1 cellular context compared by ENCODE assay signal in the genomic region with DNA sequence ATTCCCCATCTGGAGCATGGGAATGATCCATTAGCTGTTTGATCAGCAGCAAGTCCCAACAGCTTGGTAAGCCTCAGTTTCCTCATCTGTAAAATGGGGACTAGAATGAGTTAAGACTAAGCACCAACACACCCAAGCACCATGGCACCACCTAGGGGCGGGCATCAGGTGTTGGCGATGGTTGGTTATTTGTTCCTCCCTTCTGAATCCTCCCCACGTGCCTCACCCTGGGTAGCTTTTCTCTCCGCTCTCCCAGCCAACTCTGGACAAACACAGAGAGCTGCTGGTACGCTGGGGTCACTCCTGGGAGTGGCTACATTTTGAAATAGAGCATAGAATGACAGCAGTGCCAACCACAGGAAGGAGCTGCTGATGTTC.
TF ChIP-seq lines count a peak whose summit lies in the region.

No MANE protein-coding gene starts in this region.

TF ChIP-seq in K562, 482 proteins besides CTCF, POLR2A, EP300 and RAD21 (continues in another document):
- TF ChIP-seq, protein P1, sequence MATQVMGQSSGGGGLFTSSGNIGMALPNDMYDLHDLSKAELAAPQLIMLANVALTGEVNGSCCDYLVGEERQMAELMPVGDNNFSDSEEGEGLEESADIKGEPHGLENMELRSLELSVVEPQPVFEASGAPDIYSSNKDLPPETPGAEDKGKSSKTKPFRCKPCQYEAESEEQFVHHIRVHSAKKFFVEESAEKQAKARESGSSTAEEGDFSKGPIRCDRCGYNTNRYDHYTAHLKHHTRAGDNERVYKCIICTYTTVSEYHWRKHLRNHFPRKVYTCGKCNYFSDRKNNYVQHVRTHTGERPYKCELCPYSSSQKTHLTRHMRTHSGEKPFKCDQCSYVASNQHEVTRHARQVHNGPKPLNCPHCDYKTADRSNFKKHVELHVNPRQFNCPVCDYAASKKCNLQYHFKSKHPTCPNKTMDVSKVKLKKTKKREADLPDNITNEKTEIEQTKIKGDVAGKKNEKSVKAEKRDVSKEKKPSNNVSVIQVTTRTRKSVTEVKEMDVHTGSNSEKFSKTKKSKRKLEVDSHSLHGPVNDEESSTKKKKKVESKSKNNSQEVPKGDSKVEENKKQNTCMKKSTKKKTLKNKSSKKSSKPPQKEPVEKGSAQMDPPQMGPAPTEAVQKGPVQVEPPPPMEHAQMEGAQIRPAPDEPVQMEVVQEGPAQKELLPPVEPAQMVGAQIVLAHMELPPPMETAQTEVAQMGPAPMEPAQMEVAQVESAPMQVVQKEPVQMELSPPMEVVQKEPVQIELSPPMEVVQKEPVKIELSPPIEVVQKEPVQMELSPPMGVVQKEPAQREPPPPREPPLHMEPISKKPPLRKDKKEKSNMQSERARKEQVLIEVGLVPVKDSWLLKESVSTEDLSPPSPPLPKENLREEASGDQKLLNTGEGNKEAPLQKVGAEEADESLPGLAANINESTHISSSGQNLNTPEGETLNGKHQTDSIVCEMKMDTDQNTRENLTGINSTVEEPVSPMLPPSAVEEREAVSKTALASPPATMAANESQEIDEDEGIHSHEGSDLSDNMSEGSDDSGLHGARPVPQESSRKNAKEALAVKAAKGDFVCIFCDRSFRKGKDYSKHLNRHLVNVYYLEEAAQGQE (CRISPR knock-in tag; IDR thresholded peaks at IDR 0.05; ENCODE audit: low read depth): no peak
- TF ChIP-seq, protein P2, sequence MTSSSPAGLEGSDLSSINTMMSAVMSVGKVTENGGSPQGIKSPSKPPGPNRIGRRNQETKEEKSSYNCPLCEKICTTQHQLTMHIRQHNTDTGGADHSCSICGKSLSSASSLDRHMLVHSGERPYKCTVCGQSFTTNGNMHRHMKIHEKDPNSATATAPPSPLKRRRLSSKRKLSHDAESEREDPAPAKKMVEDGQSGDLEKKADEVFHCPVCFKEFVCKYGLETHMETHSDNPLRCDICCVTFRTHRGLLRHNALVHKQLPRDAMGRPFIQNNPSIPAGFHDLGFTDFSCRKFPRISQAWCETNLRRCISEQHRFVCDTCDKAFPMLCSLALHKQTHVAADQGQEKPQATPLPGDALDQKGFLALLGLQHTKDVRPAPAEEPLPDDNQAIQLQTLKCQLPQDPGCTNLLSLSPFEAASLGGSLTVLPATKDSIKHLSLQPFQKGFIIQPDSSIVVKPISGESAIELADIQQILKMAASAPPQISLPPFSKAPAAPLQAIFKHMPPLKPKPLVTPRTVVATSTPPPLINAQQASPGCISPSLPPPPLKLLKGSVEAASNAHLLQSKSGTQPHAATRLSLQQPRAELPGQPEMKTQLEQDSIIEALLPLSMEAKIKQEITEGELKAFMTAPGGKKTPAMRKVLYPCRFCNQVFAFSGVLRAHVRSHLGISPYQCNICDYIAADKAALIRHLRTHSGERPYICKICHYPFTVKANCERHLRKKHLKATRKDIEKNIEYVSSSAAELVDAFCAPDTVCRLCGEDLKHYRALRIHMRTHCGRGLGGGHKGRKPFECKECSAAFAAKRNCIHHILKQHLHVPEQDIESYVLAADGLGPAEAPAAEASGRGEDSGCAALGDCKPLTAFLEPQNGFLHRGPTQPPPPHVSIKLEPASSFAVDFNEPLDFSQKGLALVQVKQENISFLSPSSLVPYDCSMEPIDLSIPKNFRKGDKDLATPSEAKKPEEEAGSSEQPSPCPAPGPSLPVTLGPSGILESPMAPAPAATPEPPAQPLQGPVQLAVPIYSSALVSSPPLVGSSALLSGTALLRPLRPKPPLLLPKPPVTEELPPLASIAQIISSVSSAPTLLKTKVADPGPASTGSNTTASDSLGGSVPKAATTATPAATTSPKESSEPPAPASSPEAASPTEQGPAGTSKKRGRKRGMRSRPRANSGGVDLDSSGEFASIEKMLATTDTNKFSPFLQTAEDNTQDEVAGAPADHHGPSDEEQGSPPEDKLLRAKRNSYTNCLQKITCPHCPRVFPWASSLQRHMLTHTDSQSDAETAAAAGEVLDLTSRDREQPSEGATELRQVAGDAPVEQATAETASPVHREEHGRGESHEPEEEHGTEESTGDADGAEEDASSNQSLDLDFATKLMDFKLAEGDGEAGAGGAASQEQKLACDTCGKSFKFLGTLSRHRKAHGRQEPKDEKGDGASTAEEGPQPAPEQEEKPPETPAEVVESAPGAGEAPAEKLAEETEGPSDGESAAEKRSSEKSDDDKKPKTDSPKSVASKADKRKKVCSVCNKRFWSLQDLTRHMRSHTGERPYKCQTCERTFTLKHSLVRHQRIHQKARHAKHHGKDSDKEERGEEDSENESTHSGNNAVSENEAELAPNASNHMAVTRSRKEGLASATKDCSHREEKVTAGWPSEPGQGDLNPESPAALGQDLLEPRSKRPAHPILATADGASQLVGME (CRISPR knock-in tag; IDR thresholded peaks at IDR 0.05): no peak
- no peak for TF ChIP-seq PURB (CRISPR knock-in tag; IDR thresholded peaks at IDR 0.05; ENCODE audit: low read depth)
- TF ChIP-seq EHMT2 (IDR thresholded peaks at IDR 0.05): no peak
- TF ChIP-seq E2F3 (CRISPR knock-in tag; IDR thresholded peaks at IDR 0.05): no peak
- no peak for TF ChIP-seq TOE1 (IDR thresholded peaks at IDR 0.05; ENCODE audit: borderline replicate concordance)
- TF ChIP-seq TOE1 (CRISPR knock-in tag; IDR thresholded peaks at IDR 0.05; ENCODE audit: borderline replicate concordance, low read depth): no peak
- TF ChIP-seq, protein P3, sequence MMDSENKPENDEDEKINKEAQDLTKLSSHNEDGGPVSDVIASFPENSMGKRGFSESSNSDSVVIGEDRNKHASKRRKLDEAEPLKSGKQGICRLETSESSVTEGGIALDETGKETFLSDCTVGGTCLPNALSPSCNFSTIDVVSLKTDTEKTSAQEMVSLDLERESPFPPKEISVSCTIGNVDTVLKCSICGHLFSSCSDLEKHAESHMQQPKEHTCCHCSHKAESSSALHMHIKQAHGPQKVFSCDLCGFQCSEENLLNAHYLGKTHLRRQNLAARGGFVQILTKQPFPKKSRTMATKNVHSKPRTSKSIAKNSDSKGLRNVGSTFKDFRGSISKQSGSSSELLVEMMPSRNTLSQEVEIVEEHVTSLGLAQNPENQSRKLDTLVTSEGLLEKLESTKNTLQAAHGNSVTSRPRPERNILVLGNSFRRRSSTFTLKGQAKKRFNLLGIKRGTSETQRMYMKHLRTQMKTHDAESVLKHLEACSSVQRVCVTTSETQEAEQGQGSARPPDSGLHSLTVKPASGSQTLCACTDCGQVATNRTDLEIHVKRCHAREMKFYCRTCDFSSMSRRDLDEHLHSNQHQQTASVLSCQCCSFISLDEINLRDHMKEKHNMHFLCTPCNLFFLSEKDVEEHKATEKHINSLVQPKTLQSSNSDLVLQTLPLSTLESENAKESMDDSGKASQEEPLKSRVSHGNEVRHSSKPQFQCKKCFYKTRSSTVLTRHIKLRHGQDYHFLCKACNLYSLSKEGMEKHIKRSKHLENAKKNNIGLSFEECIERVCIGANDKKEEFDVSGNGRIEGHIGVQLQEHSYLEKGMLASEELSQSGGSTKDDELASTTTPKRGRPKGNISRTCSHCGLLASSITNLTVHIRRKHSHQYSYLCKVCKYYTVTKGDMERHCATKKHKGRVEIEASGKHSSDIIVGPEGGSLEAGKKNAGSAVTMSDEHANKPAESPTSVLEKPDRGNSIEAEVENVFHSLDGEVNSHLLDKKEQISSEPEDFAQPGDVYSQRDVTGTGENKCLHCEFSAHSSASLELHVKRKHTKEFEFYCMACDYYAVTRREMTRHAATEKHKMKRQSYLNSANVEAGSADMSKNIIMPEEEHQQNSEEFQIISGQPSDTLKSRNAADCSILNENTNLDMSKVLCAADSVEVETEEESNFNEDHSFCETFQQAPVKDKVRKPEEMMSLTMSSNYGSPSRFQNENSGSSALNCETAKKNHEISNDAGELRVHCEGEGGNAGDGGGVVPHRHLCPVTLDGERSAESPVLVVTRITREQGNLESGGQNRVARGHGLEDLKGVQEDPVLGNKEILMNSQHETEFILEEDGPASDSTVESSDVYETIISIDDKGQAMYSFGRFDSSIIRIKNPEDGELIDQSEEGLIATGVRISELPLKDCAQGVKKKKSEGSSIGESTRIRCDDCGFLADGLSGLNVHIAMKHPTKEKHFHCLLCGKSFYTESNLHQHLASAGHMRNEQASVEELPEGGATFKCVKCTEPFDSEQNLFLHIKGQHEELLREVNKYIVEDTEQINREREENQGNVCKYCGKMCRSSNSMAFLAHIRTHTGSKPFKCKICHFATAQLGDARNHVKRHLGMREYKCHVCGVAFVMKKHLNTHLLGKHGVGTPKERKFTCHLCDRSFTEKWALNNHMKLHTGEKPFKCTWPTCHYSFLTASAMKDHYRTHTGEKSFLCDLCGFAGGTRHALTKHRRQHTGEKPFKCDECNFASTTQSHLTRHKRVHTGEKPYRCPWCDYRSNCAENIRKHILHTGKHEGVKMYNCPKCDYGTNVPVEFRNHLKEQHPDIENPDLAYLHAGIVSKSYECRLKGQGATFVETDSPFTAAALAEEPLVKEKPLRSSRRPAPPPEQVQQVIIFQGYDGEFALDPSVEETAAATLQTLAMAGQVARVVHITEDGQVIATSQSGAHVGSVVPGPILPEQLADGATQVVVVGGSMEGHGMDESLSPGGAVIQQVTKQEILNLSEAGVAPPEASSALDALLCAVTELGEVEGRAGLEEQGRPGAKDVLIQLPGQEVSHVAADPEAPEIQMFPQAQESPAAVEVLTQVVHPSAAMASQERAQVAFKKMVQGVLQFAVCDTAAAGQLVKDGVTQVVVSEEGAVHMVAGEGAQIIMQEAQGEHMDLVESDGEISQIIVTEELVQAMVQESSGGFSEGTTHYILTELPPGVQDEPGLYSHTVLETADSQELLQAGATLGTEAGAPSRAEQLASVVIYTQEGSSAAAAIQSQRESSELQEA (IDR thresholded peaks at IDR 0.05; ENCODE audit: low read depth): no peak
- TF ChIP-seq SLC30A9 (CRISPR knock-in tag; IDR thresholded peaks at IDR 0.05): no peak
- TF ChIP-seq, protein P4, sequence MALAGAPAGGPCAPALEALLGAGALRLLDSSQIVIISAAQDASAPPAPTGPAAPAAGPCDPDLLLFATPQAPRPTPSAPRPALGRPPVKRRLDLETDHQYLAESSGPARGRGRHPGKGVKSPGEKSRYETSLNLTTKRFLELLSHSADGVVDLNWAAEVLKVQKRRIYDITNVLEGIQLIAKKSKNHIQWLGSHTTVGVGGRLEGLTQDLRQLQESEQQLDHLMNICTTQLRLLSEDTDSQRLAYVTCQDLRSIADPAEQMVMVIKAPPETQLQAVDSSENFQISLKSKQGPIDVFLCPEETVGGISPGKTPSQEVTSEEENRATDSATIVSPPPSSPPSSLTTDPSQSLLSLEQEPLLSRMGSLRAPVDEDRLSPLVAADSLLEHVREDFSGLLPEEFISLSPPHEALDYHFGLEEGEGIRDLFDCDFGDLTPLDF (CRISPR knock-in tag; IDR thresholded peaks at IDR 0.05): no peak
- no peak for TF ChIP-seq ZNF589 (CRISPR knock-in tag; IDR thresholded peaks at IDR 0.05; ENCODE audit: low read depth)
- TF ChIP-seq ZBTB1 (CRISPR knock-in tag; IDR thresholded peaks at IDR 0.05; ENCODE audit: borderline replicate concordance, low read depth): no peak
- no peak for TF ChIP-seq BHLHE40 (IDR thresholded peaks at IDR 0.05; ENCODE audit: low read length)
- no peak for TF ChIP-seq GABPB2 (CRISPR knock-in tag; conservative IDR thresholded peaks at IDR 0.05)
- 0 out of 3 replicates have a peak, but pooled peaks of 1 of the 2 experiments have one; percentile 31 for TF ChIP-seq CBX3 (IDR thresholded peaks at IDR 0.05; ENCODE audit: borderline replicate concordance in 1 of 2, low read length in 2 of 2)
- TF ChIP-seq YBX1 (IDR thresholded peaks at IDR 0.05): no peak
- no peak for TF ChIP-seq RBM14 (IDR thresholded peaks at IDR 0.05; ENCODE audit: borderline replicate concordance, insufficient read depth, low read depth, low read length)
- peak; percentile 96 for TF ChIP-seq RBM25 (IDR thresholded peaks at IDR 0.05; ENCODE audit: low read depth, low read length, severe bottlenecking)
- TF ChIP-seq LARP7 (IDR thresholded peaks at IDR 0.05): no peak
- TF ChIP-seq, protein P5, sequence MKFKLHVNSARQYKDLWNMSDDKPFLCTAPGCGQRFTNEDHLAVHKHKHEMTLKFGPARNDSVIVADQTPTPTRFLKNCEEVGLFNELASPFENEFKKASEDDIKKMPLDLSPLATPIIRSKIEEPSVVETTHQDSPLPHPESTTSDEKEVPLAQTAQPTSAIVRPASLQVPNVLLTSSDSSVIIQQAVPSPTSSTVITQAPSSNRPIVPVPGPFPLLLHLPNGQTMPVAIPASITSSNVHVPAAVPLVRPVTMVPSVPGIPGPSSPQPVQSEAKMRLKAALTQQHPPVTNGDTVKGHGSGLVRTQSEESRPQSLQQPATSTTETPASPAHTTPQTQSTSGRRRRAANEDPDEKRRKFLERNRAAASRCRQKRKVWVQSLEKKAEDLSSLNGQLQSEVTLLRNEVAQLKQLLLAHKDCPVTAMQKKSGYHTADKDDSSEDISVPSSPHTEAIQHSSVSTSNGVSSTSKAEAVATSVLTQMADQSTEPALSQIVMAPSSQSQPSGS (CRISPR knock-in tag; IDR thresholded peaks at IDR 0.05): no peak
- TF ChIP-seq HDAC2 (IDR thresholded peaks at IDR 0.05): peak; percentile 72; the same call in 1 of the 2 replicates
- peak; percentile 88 for TF ChIP-seq SMARCA5 (IDR thresholded peaks at IDR 0.05)
- TF ChIP-seq ZSCAN32 (CRISPR knock-in tag; IDR thresholded peaks at IDR 0.05): no peak
- TF ChIP-seq, protein P6, sequence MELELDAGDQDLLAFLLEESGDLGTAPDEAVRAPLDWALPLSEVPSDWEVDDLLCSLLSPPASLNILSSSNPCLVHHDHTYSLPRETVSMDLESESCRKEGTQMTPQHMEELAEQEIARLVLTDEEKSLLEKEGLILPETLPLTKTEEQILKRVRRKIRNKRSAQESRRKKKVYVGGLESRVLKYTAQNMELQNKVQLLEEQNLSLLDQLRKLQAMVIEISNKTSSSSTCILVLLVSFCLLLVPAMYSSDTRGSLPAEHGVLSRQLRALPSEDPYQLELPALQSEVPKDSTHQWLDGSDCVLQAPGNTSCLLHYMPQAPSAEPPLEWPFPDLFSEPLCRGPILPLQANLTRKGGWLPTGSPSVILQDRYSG (tag; conservative IDR thresholded peaks at IDR 0.05; ENCODE audit: low read depth): no peak
- TF ChIP-seq ZFP30 (CRISPR knock-in tag; IDR thresholded peaks at IDR 0.05; ENCODE audit: borderline replicate concordance): no peak
- no peak for TF ChIP-seq BMI1 (IDR thresholded peaks at IDR 0.05; ENCODE audit: low read length)
- no peak for TF ChIP-seq ZNF197 (CRISPR knock-in tag; IDR thresholded peaks at IDR 0.05; ENCODE audit: low read depth)
- TF ChIP-seq ZNF24 (IDR thresholded peaks at IDR 0.05): no peak
- peak; percentile 96 for TF ChIP-seq BCOR (IDR thresholded peaks at IDR 0.05)
- no peak for TF ChIP-seq ZNF445 (CRISPR knock-in tag; IDR thresholded peaks at IDR 0.05; ENCODE audit: low read depth)
- TF ChIP-seq XRCC5 (IDR thresholded peaks at IDR 0.05; ENCODE audit: low read depth, low read length): no peak
- no peak for TF ChIP-seq SP2 (IDR thresholded peaks at IDR 0.05; ENCODE audit: extremely low read depth, low read depth, low read length, poor library complexity, severe bottlenecking)
- TF ChIP-seq ADNP (tag; IDR thresholded peaks at IDR 0.05): peak; percentile 73; the same call in 1 of the 2 replicates
- no peak for TF ChIP-seq ZNF224 (CRISPR knock-in tag; IDR thresholded peaks at IDR 0.05)
- TF ChIP-seq KDM1A (IDR thresholded peaks at IDR 0.05): peak; percentile 79 to 89
- TF ChIP-seq KAT8 (IDR thresholded peaks at IDR 0.05; ENCODE audit: low read depth): no peak
- no peak for TF ChIP-seq HEY1 (CRISPR knock-in tag; IDR thresholded peaks at IDR 0.05; ENCODE audit: borderline replicate concordance)
